In the genomic region with DNA sequence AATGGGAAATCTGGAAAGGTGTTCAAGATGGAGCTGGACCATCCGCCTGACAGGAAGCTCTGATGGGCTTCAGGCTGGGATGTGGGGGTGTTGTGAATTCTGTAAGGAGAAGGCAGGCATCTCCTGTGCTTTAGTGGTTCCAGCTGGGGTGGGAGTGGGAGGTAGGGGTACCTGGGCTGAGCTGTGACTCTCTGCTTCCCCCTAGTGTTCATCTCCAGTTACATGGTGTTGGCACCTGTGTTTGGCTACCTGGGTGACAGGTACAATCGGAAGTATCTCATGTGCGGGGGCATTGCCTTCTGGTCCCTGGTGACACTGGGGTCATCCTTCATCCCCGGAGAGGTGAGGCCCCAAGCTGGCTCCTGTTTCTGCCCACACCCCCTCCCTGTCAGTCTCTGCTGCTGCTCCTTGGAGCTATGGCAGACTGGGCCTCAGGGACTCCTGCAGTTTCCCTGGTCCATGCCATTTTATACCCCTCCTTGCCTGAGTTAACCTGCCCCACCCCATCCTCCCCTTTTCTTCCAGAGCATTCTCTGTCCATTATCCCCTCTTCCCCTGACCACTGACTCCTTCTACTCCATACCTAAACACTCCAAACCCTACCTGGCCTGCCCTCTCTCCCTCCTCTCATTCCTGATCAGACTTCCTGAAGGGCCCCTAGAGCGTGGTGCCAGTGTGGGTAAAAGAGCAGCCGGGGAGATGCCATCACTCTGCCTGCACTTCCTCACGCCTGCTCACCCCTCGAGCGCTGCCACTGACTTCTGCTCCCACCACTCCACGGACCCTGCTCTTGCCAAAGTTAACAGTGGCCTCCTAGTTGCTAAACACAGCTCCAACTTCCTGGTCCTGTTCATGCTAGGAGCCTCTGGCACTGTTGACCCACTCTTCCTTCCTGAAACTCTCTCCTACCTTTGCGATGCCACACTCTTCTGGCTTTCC, we compare ENCODE assay signal across 11 cellular contexts. TPM values are rescaled to one million over a fixed set of nuclear protein-coding genes. Genes with fewer than 3 reads are reported as not detected.
DNase-seq lines count a peak whose midpoint lies in the region; ATAC-seq and TF ChIP-seq lines count a peak whose summit lies in the region.
"Had no signal": no experiment of that assay in that cellular context is flagged by ENCODE, and none has a peak within 500 bp of the region (broad histone marks: within the 10 kb centered on the region; RNA-seq: fewer than 3 reads in every experiment).

No MANE protein-coding gene starts in this region.

- CTCF ChIA-PET in Calu3 (lab: Charles Lee) = interaction anchor here (0.5 to 1.3 kb wide), 3 partner anchors 33 to 46 kb away, joined by 3 to 5 read pairs (median 3); partner anchors contain the start of gene CD19

- intact Hi-C loops in Calu3 (cut with micrococcal nuclease; ENCODE audit: unreplicated experiment) (no loop called here), mucosa of descending colon (cut with DNase I, micrococcal nuclease) (no loop called here)

- no TSS peak for BruUV-seq in Calu3 (replicated peaks; lab: Mats Ljungman, UMichigan)

- peak; percentile 51 for DNase-seq in Calu3
- no peak for DNase-seq in HFFc6
- peak in 1 of 3 donors; percentile 25 for DNase-seq in mucosa of descending colon
- no peak for DNase-seq in cortex of kidney (lab: John Stamatoyannopoulos, UW)
- no peak for DNase-seq in GM03348 (ENCODE audit: low spot score)
- DNase-seq: caudate nucleus had no signal

- H3K9me3 ChIP-seq in mucosa of descending colon = no peaks in the 10 kb centered on the region

- TF ChIP-seq CTCF in Calu3 (IDR thresholded peaks at IDR 0.05; ENCODE audit: unreplicated experiment) (peak; percentile 87), HFFc6 (IDR thresholded peaks at IDR 0.05) (peak; percentile 65), mucosa of descending colon (IDR thresholded peaks at IDR 0.05) (peak; percentile 36)

- H3K36me3 ChIP-seq in mucosa of descending colon (ENCODE audit: low read depth) = no peaks in the 10 kb centered on the region

- H3K4me3 Mint-ChIP-seq in Calu3 (ENCODE audit: low read depth, unreplicated experiment) = no peak overlapping the region
- H3K4me3 Mint-ChIP-seq in HFFc6 = no peak overlapping the region
- peak overlapping the region; percentile 69 for H3K4me3 Mint-ChIP-seq in activated naive CD4-positive, alpha-beta T cell treated with anti-CD3 and anti-CD28 coated beads, Interleukin-2, amount 50 U/mL, for 24 hours

- H3K4me3 ChIP-seq in mucosa of descending colon = no peak overlapping the region
- H3K4me3 ChIP-seq: tibial nerve had no signal

- H3K36me3 Mint-ChIP-seq in Calu3 (ENCODE audit: insufficient read depth, unreplicated experiment) (peaks cover 31% of the 10 kb centered on the region), HFFc6 (ENCODE audit: low read depth) (peaks cover 21% of the 10 kb centered on the region)
- peaks cover 12% of the 10 kb centered on the region for H3K36me3 Mint-ChIP-seq in activated naive CD4-positive, alpha-beta T cell treated with anti-CD3 and anti-CD28 coated beads, Interleukin-2, amount 50 U/mL, for 24 hours

- ATAC-seq in mucosa of descending colon (no peak), GM21528 (IDR thresholded peaks at IDR 0.05; ENCODE audit: low FRiP score, unreplicated experiment) (no peak), HG02885 (IDR thresholded peaks at IDR 0.05; ENCODE audit: poor library complexity, unreplicated experiment) (no peak)

- H3K4me1 Mint-ChIP-seq in Calu3 (ENCODE audit: low read depth, unreplicated experiment) (peaks cover 24% of the 10 kb centered on the region), HFFc6 (ENCODE audit: low read depth) (peaks cover 26% of the 10 kb centered on the region)
- peaks cover 52% of the 10 kb centered on the region for H3K4me1 Mint-ChIP-seq in activated naive CD4-positive, alpha-beta T cell treated with anti-CD3 and anti-CD28 coated beads, Interleukin-2, amount 50 U/mL, for 24 hours

- peaks cover 12% of the 10 kb centered on the region for H3K4me1 ChIP-seq in mucosa of descending colon (ENCODE audit: low read depth)

- no peaks in the 10 kb centered on the region for H3K9me3 Mint-ChIP-seq in Calu3 (ENCODE audit: low read depth, unreplicated experiment)
- no peaks in the 10 kb centered on the region for H3K9me3 Mint-ChIP-seq in HFFc6
- H3K9me3 Mint-ChIP-seq in activated naive CD4-positive, alpha-beta T cell treated with anti-CD3 and anti-CD28 coated beads, Interleukin-2, amount 50 U/mL, for 24 hours = no peaks in the 10 kb centered on the region

- no peaks in the 10 kb centered on the region for H3K27me3 Mint-ChIP-seq in Calu3 (ENCODE audit: unreplicated experiment)
- no peaks in the 10 kb centered on the region; the same call in 1 of the 2 replicates for H3K27me3 Mint-ChIP-seq in HFFc6 (ENCODE audit: insufficient read depth)
- no peaks in the 10 kb centered on the region for H3K27me3 Mint-ChIP-seq in activated naive CD4-positive, alpha-beta T cell treated with anti-CD3 and anti-CD28 coated beads, Interleukin-2, amount 50 U/mL, for 24 hours

- no peak overlapping the region for H3K27ac Mint-ChIP-seq in Calu3 (ENCODE audit: unreplicated experiment)
- H3K27ac Mint-ChIP-seq in HFFc6 = no peak overlapping the region
- peak overlapping the region; percentile 87 for H3K27ac Mint-ChIP-seq in activated naive CD4-positive, alpha-beta T cell treated with anti-CD3 and anti-CD28 coated beads, Interleukin-2, amount 50 U/mL, for 24 hours

RNA-seq across cellular contexts. Expression of gene SPNS1, which starts 3.4 kb away (rescaled TPM):
- total RNA-seq in Calu3 (2022) = 44.8 and 50.0 TPM in 2 replicates
- 10 to 100 TPM; 36.9 to 43.0 (median 39.9) TPM for total RNA-seq in HFFc6 (2021; fragmentation: NEBNext Ultra II Directional; extraction: Animal tissue kit (Norgen Biotek cat#: 25700))
- 10 to 100 TPM; 28.2 to 31.0 (median 30.3) TPM for total RNA-seq in mucosa of descending colon

RNA-seq across cellular contexts. Expression of gene LAT, which starts 6.9 kb away (rescaled TPM):
- total RNA-seq in Calu3 (2022) (9.7 and 11.3 TPM in 2 replicates), mucosa of descending colon (10 to 100 TPM in 2 of 3 donors, 1 to 10 TPM in 1; 8.5 to 13.0 (median 11.6) TPM)
- total RNA-seq in HFFc6 (2021; fragmentation: NEBNext Ultra II Directional; extraction: Animal tissue kit (Norgen Biotek cat#: 25700)) = 1 to 10 TPM; 2.9 to 5.0 (median 4.4) TPM

RNA-seq across cellular contexts. Expression of gene NFATC2IP, which starts 27.2 kb away (rescaled TPM):
- total RNA-seq in Calu3 (2022) (91.0 and 92.3 TPM in 2 replicates), mucosa of descending colon (10 to 100 TPM; 45.0 to 57.9 (median 50.9) TPM)
- total RNA-seq in HFFc6 (2021; fragmentation: NEBNext Ultra II Directional; extraction: Animal tissue kit (Norgen Biotek cat#: 25700)) = 10 to 100 TPM; 18.1 to 21.9 (median 19.9) TPM

RNA-seq across cellular contexts. Expression of gene CD19, which starts 46.2 kb away (rescaled TPM):
- total RNA-seq in Calu3 (2022) (not detected in 2 replicates), mucosa of descending colon (under 1 TPM; 0.29 to 0.65 (median 0.38) TPM)
- not detected for total RNA-seq in HFFc6 (2021; fragmentation: NEBNext Ultra II Directional; extraction: Animal tissue kit (Norgen Biotek cat#: 25700))
- total RNA-seq: H4 had no signal

RNA-seq across cellular contexts. Expression of gene RABEP2, which starts 52.9 kb away (rescaled TPM):
- total RNA-seq in Calu3 (2022) (30.2 and 34.3 TPM in 2 replicates), mucosa of descending colon (10 to 100 TPM; 35.1 to 43.2 (median 35.7) TPM)
- total RNA-seq in HFFc6 (2021; fragmentation: NEBNext Ultra II Directional; extraction: Animal tissue kit (Norgen Biotek cat#: 25700)) = 10 to 100 TPM; 19.8 to 24.9 (median 21.9) TPM

Comparison
In these comparisons a context has a peak if more than half of its experiments do, and no peak if none do; other contexts are left out.
1. CTCF ChIP-seq: peak in every context shown above with its lines; median percentile 87 in Calu3; 65 in HFFc6; 36 in mucosa of descending colon.